26 cellular contexts compared by ENCODE assay signal in genomic region chr6:33776186-33776585, GRCh38. TPM values are rescaled to one million over a fixed set of nuclear protein-coding genes. Genes with fewer than 3 reads are reported as not detected.
"Had no signal": no experiment of that assay in that cellular context is flagged by ENCODE, and none has a peak within 500 bp of the region (broad histone marks: within the 10 kb centered on the region; RNA-seq: fewer than 3 reads in every experiment).

No MANE protein-coding gene starts in this region.

- H3K4me3 Mint-ChIP-seq: activated CD8-positive, alpha-beta T cell treated with anti-CD3 and anti-CD28 coated beads, Interleukin-2, amount 10 ng/mL, durations not matched to agents 7 days and 5 days; activated naive CD8-positive, alpha-beta T cell; T-helper 1 cell treated with Interleukin-12 subunit alpha and Interleukin-12 subunit beta and Interleukin-4 antibody, amounts not matched to agents 30 μg/mL and 1 μg/mL, for 36 hours; WTC11 had no signal

- H3K27me3 ChIP-seq: adrenal gland, Peyer's patch had no signal

- H3K9me3 Mint-ChIP-seq: T-helper 1 cell treated with Interleukin-12 subunit alpha and Interleukin-12 subunit beta and Interleukin-4 antibody, amounts not matched to agents 30 μg/mL and 1 μg/mL, for 36 hours; WTC11 had no signal

- H3K27ac Mint-ChIP-seq: activated CD8-positive, alpha-beta T cell treated with anti-CD3 and anti-CD28 coated beads, Interleukin-2, amount 10 ng/mL, durations not matched to agents 7 days and 5 days; activated naive CD8-positive, alpha-beta T cell; T-helper 1 cell treated with Interleukin-12 subunit alpha and Interleukin-12 subunit beta and Interleukin-4 antibody, amounts not matched to agents 30 μg/mL and 1 μg/mL, for 36 hours; WTC11 had no signal

- H3K27ac ChIP-seq: adrenal gland, Peyer's patch had no signal

- ATAC-seq: activated CD8-positive, alpha-beta T cell treated with anti-CD3 and anti-CD28 coated beads, Interleukin-2, amount 10 ng/mL, durations not matched to agents 7 days and 5 days; WTC11 had no signal

- H3K9me3 ChIP-seq: adrenal gland, Peyer's patch had no signal

- DNase-seq: activated CD4-positive, alpha-beta T cell treated with anti-CD3 and anti-CD28 coated beads for 48 hours; activated CD4-positive, alpha-beta T cell treated with anti-CD3 and anti-CD28 coated beads, Interleukin-2, amount 50 U/mL, for 4 hours; activated CD4-positive, CD25-positive, alpha-beta regulatory T cell treated with anti-CD3 and anti-CD28 coated beads, Interleukin-2, amount 50 U/mL, for 72 hours; activated CD8-positive, alpha-beta memory T cell treated with anti-CD3 and anti-CD28 coated beads, Interleukin-2, amount 50 U/mL, for 48 hours; activated CD8-positive, alpha-beta T cell treated with anti-CD3 and anti-CD28 coated beads, Interleukin-2, amount 10 ng/mL, durations not matched to agents 7 days and 5 days; activated effector memory CD4-positive, alpha-beta T cell treated with anti-CD3 and anti-CD28 coated beads, Interleukin-2, amount 50 U/mL, for 16 hours; activated T-cell treated with anti-CD3 and anti-CD28 coated beads, Interleukin-2, amount 50 U/mL, for 1 hour; adrenal gland; anterior cingulate cortex; caudate nucleus; Kasumi-1; KBM-7; NCI-H1105 treated with DMSO at 0.1 percent for 48 hours; NCI-H1436 treated with DMSO at 0.1 percent for 48 hours; NCI-H187 treated with DMSO at 0.1 percent for 48 hours; NCI-H2081 treated with DMSO at 0.1 percent for 48 hours; NCI-H446; NCI-H524; Peyer's patch; SHP77 treated with DMSO at 0.1 percent for 48 hours; T-helper 9 cell had no signal

- H3K27me3 Mint-ChIP-seq: activated naive CD8-positive, alpha-beta T cell had no signal

- H3K4me3 ChIP-seq: adrenal gland, Peyer's patch had no signal

RNA-seq across cellular contexts. Expression of gene MLN, which starts 27.6 kb away (rescaled TPM):
- total RNA-seq: activated CD8-positive, alpha-beta T cell treated with anti-CD3 and anti-CD28 coated beads, Interleukin-2, amount 10 ng/mL, durations not matched to agents 7 days and 5 days; adrenal gland; cerebellum; Peyer's patch; SK-MEL-5; WTC11 had no signal
- polyA plus RNA-seq: adrenal gland had no signal

RNA-seq across cellular contexts. Expression of gene IP6K3, which starts 29.5 kb away (rescaled TPM):
- total RNA-seq: activated CD8-positive, alpha-beta T cell treated with anti-CD3 and anti-CD28 coated beads, Interleukin-2, amount 10 ng/mL, durations not matched to agents 7 days and 5 days; SK-MEL-5 had no signal
